Comparison of ENCODE assay signal across 13 cellular contexts in genomic region chr6:34357937-34358336, GRCh38. TPM values are rescaled to one million over a fixed set of nuclear protein-coding genes. Genes with fewer than 3 reads are reported as not detected.
DNase-seq lines count a peak whose midpoint lies in the region; ATAC-seq and TF ChIP-seq lines count a peak whose summit lies in the region.
"Had no signal": no experiment of that assay in that cellular context is flagged by ENCODE, and none has a peak within 500 bp of the region (broad histone marks: within the 10 kb centered on the region; RNA-seq: fewer than 3 reads in every experiment).

No MANE protein-coding gene starts in this region.

- H3K27me3 ChIP-seq in hepatocyte (no peaks in the 10 kb centered on the region), psoas muscle (ENCODE audit: insufficient read depth in 3 of 3, low read length in 2 of 3) (no peaks in the 10 kb centered on the region)
- H3K27me3 ChIP-seq: BLaER1 treated with 17β-estradiol and CSF1 and Interleukin-3, amounts not matched to agents 10 nM and 100 nM had no signal

- H3K4me3 ChIP-seq in hepatocyte (no peak overlapping the region), psoas muscle (no peak overlapping the region)
- H3K4me3 ChIP-seq: BLaER1 treated with 17β-estradiol and CSF1 and Interleukin-3, amounts not matched to agents 10 nM and 100 nM; K562 had no signal

- no peak for DNase-seq in left ventricle myocardium superior
- DNase-seq in left cardiac atrium, result no peak
- DNase-seq in hepatocyte (ENCODE audit: low spot score), result no peak
- DNase-seq in psoas muscle, result no peak
- DNase-seq in RWPE1 (ENCODE audit: low spot score), result no peak
- DNase-seq in activated CD4-positive, alpha-beta T cell treated with anti-CD3 and anti-CD28 coated beads, Interleukin-2, amount 50 U/mL, for 48 hours, result no peak
- DNase-seq: ACHN; CD4-positive, CD25-positive, alpha-beta regulatory T cell; GOT3; H9 had no signal

- H3K79me2 ChIP-seq in hepatocyte, result peaks cover 92% of the 10 kb centered on the region

- POLR2A ChIA-PET in RWPE1 (lab: Yijun Ruan, JAX; ENCODE audit: low non-redundant PET), result no interaction called here

- H3K27ac ChIP-seq in hepatocyte (no peak overlapping the region), psoas muscle (peak overlapping the region; percentile 89), RWPE1 (no peak overlapping the region)
- H3K27ac ChIP-seq: BLaER1 treated with 17β-estradiol and CSF1 and Interleukin-3, amounts not matched to agents 10 nM and 100 nM had no signal

- 92% methylated on average over 1 of the region's 1 CpG for WGBS in hepatocyte (ENCODE audit: low lambda C conversion rate, missing lambda C conversion rate)
- WGBS in psoas muscle, 3 donors, result 19 to 28% (median 20%) methylated on average over 1 of the region's 1 CpG

- no peaks in the 10 kb centered on the region for H3K9me3 ChIP-seq in hepatocyte (ENCODE audit: low read depth)
- H3K9me3 ChIP-seq in psoas muscle, result no peaks in the 10 kb centered on the region
- H3K9me3 ChIP-seq: BLaER1 treated with 17β-estradiol and CSF1 and Interleukin-3, amounts not matched to agents 10 nM and 100 nM had no signal

- ATAC-seq in left ventricle myocardium superior (peak; percentile 16), left cardiac atrium (no peak), psoas muscle (peak; percentile 40 to 60 (median 58)), HG03565 (IDR thresholded peaks at IDR 0.05; ENCODE audit: unreplicated experiment) (no peak)

- no peaks in the 10 kb centered on the region for H3K9me2 ChIP-seq in hepatocyte (replicated peaks; ENCODE audit: insufficient read depth)

- peaks cover 22% of the 10 kb centered on the region for H4K20me1 ChIP-seq in hepatocyte (ENCODE audit: insufficient read depth, poor library complexity, severe bottlenecking)

- no peak overlapping the region for H2AFZ ChIP-seq in hepatocyte

- H3K36me3 ChIP-seq in hepatocyte (replicated peaks; ENCODE audit: insufficient read depth, low read depth) (no peaks in the 10 kb centered on the region), psoas muscle (ENCODE audit: insufficient read depth in 1 of 2, low read depth in 1 of 2) (no peaks in the 10 kb centered on the region)

- intact Hi-C loops in left ventricle myocardium superior (cut with micrococcal nuclease), result no loop called here
- intact Hi-C loops in left cardiac atrium (cut with DNase I), result no loop called here
- intact Hi-C loops in psoas muscle (cut with DNase I), result no loop called here

- TF ChIP-seq CTCF in hepatocyte (IDR thresholded peaks at IDR 0.05; ENCODE audit: poor library complexity) (no peak), psoas muscle (IDR thresholded peaks at IDR 0.05) (no peak), RWPE1 (conservative IDR thresholded peaks at IDR 0.05; ENCODE audit: low read depth) (no peak)

- peaks cover 14% of the 10 kb centered on the region for H3K4me1 ChIP-seq in hepatocyte (ENCODE audit: insufficient read depth)
- H3K4me1 ChIP-seq in psoas muscle, result peaks cover 70% of the 10 kb centered on the region

- CTCF ChIA-PET in RWPE1 (lab: Yijun Ruan, JAX), result no interaction called here

- peak overlapping the region; percentile 48 for H3K4me2 ChIP-seq in hepatocyte

RNA-seq across cellular contexts. Expression of gene NUDT3, which starts 34.5 kb away (rescaled TPM):
- 59.3 TPM for total RNA-seq in left ventricle myocardium superior
- total RNA-seq in left cardiac atrium, result 10 to 100 TPM; 36.6 to 53.6 TPM
- total RNA-seq in hepatocyte, result 17.9 and 20.4 TPM in 2 replicates
- polyA plus RNA-seq in hepatocyte, result 6.2 and 6.4 TPM in 2 replicates
- 10 to 100 TPM; 33.3 to 70.5 (median 50.6) TPM for total RNA-seq in psoas muscle
- polyA plus RNA-seq in psoas muscle, result 10 to 100 TPM; 10.6 to 19.9 (median 17.9) TPM

Comparison
In these comparisons a context has a peak if more than half of its experiments do, and no peak if none do; other contexts are left out.
1. ATAC-seq: peak in left ventricle myocardium superior (single experiment) and psoas muscle (4 of 4); none in left cardiac atrium (0 of 2) and HG03565 (single experiment).